In genomic region chr5:80837679-80838078, GRCh38 we compare ENCODE assay signal across 8 cellular contexts.
DNase-seq lines count a peak whose midpoint lies in the region; ATAC-seq, FAIRE-seq and TF ChIP-seq lines count a peak whose summit lies in the region.

No MANE protein-coding gene starts in this region.

- H3K36me3 Mint-ChIP-seq in activated CD4-positive, alpha-beta memory T cell treated with anti-CD3 and anti-CD28 coated beads, Interleukin-2, amount 10 ng/mL, durations not matched to agents 7 days and 5 days (ENCODE audit: low read depth) = peaks cover 22% of the 10 kb centered on the region
- peaks cover 3% of the 10 kb centered on the region for H3K36me3 Mint-ChIP-seq in progenitor cell of endocrine pancreas (ENCODE audit: insufficient read depth)

- POLR2A ChIA-PET in activated CD4-positive, alpha-beta memory T cell treated with anti-CD3 and anti-CD28 coated beads, Interleukin-2, amount 10 ng/mL, durations not matched to agents 7 days and 5 days (lab: Charles Lee) = interaction anchor here (0.9 to 1.3 kb wide), 2 partner anchors 13 to 81 kb away, joined by 3 to 6 read pairs; no protein-coding TSS in a partner anchor

- TF ChIP-seq POLR2A in GM12891 (IDR thresholded peaks at IDR 0.05; ENCODE audit: low read depth, low read length) = no peak

- no peak overlapping the region for H3K4me3 Mint-ChIP-seq in activated CD4-positive, alpha-beta memory T cell treated with anti-CD3 and anti-CD28 coated beads, Interleukin-2, amount 10 ng/mL, durations not matched to agents 7 days and 5 days
- no peak overlapping the region for H3K4me3 Mint-ChIP-seq in progenitor cell of endocrine pancreas (ENCODE audit: low read depth)

- peaks cover 3% of the 10 kb centered on the region for H3K9me3 Mint-ChIP-seq in activated CD4-positive, alpha-beta memory T cell treated with anti-CD3 and anti-CD28 coated beads, Interleukin-2, amount 10 ng/mL, durations not matched to agents 7 days and 5 days
- H3K9me3 Mint-ChIP-seq in progenitor cell of endocrine pancreas (ENCODE audit: low read depth) = no peaks in the 10 kb centered on the region

- TF ChIP-seq CTCF in progenitor cell of endocrine pancreas (IDR thresholded peaks at IDR 0.05; ENCODE audit: unreplicated experiment) (no peak), heart right ventricle (IDR thresholded peaks at IDR 0.05) (no peak)

- H3K4me1 Mint-ChIP-seq in activated CD4-positive, alpha-beta memory T cell treated with anti-CD3 and anti-CD28 coated beads, Interleukin-2, amount 10 ng/mL, durations not matched to agents 7 days and 5 days = peaks cover 29% of the 10 kb centered on the region
- no peaks in the 10 kb centered on the region for H3K4me1 Mint-ChIP-seq in progenitor cell of endocrine pancreas (ENCODE audit: low read depth)

- ATAC-seq in HG02884 (IDR thresholded peaks at IDR 0.05; ENCODE audit: unreplicated experiment) (peak; percentile 86), heart right ventricle (no peak), GM21367 (IDR thresholded peaks at IDR 0.05; ENCODE audit: unreplicated experiment) (no peak)

- DNase-seq in GM12891 (ENCODE audit: insufficient read length, low spot score) (peak; percentile 13), GM19239 (ENCODE audit: insufficient read length, low spot score) (peak; percentile 24), NCI-H748 (lab: John Stamatoyannopoulos, UW; ENCODE audit: unreplicated experiment) (no peak), progenitor cell of endocrine pancreas (ENCODE audit: low spot score, unreplicated experiment) (no peak), heart right ventricle (no peak)
- DNase-seq in activated CD4-positive, alpha-beta memory T cell treated with anti-CD3 and anti-CD28 coated beads, Interleukin-2, amount 10 ng/mL, durations not matched to agents 7 days and 5 days = peak; percentile 35

- no peaks in the 10 kb centered on the region for H3K36me3 ChIP-seq in heart right ventricle

- intact Hi-C loops in heart right ventricle (cut with DNase I) = no loop called here

- no peak overlapping the region for H3K27ac ChIP-seq in heart right ventricle

- H3K27me3 Mint-ChIP-seq in activated CD4-positive, alpha-beta memory T cell treated with anti-CD3 and anti-CD28 coated beads, Interleukin-2, amount 10 ng/mL, durations not matched to agents 7 days and 5 days = no peaks in the 10 kb centered on the region
- H3K27me3 Mint-ChIP-seq in progenitor cell of endocrine pancreas = no peaks in the 10 kb centered on the region

- H3K9me3 ChIP-seq in heart right ventricle = peaks cover 0 to 5% (median 0%) of the 10 kb centered on the region in 11 donors

- no peak overlapping the region for H3K27ac Mint-ChIP-seq in activated CD4-positive, alpha-beta memory T cell treated with anti-CD3 and anti-CD28 coated beads, Interleukin-2, amount 10 ng/mL, durations not matched to agents 7 days and 5 days
- no peak overlapping the region for H3K27ac Mint-ChIP-seq in progenitor cell of endocrine pancreas

- H3K27me3 ChIP-seq in heart right ventricle = no peaks in the 10 kb centered on the region

- no peaks in the 10 kb centered on the region for H3K4me1 ChIP-seq in heart right ventricle

- FAIRE-seq in GM12891 (lab: Jason Lieb, UNC) (peak; percentile 75), GM19239 (lab: Jason Lieb, UNC) (peak; percentile 86)

- no peak overlapping the region for H3K4me3 ChIP-seq in heart right ventricle

- CTCF ChIA-PET in activated CD4-positive, alpha-beta memory T cell treated with anti-CD3 and anti-CD28 coated beads, Interleukin-2, amount 10 ng/mL, durations not matched to agents 7 days and 5 days (lab: Charles Lee) = no interaction called here

TF ChIP-seq in GM12891, 5 proteins besides CTCF, POLR2A, EP300 and RAD21:
- no peak for TF ChIP-seq TAF1 (IDR thresholded peaks at IDR 0.05; ENCODE audit: low read depth, low read length)
- peak; percentile 67; the same call in 1 of the 2 replicates for TF ChIP-seq POU2F2 (IDR thresholded peaks at IDR 0.05; ENCODE audit: low read depth, low read length)

Comparison
In these comparisons a context has a peak if more than half of its experiments do, and no peak if none do; other contexts are left out.
1. DNase-seq: peak in GM12891 (single experiment), GM19239 (single experiment) and activated CD4-positive, alpha-beta memory T cell treated with anti-CD3 and anti-CD28 coated beads, Interleukin-2, amount 10 ng/mL, durations not matched to agents 7 days and 5 days (single experiment); none in NCI-H748 (single experiment), progenitor cell of endocrine pancreas (single experiment) and heart right ventricle (0 of 2).